13 cellular contexts compared by ENCODE assay signal in genomic region chr2:239109916-239110545, GRCh38.
A peak's percentile ranks its signal among the peaks of the same experiment; 100 is the strongest.
DNase-seq lines count a peak whose midpoint lies in the region; TF ChIP-seq lines count a peak whose summit lies in the region.
"Had no signal": no experiment of that assay in that cellular context is flagged by ENCODE, and none has a peak within 500 bp of the region (broad histone marks: within the 10 kb centered on the region; RNA-seq: fewer than 3 reads in every experiment).

No MANE protein-coding gene starts in this region.

- peak overlapping the region in 9 of 11 experiments; percentile 9 to 100 (median 95); a peak in 17 of 22 replicates for H3K4me2 ChIP-seq in BLaER1 treated with 17β-estradiol and CSF1 and Interleukin-3, amounts not matched to agents 10 nM and 100 nM

- peaks cover 0 to 91% (median 28%) of the 10 kb centered on the region in 11 experiments; a peak in 13 of 22 replicates for H4K20me1 ChIP-seq in BLaER1 treated with 17β-estradiol and CSF1 and Interleukin-3, amounts not matched to agents 10 nM and 100 nM

- H3K9me3 Mint-ChIP-seq in T-helper 2 cell treated with Interferon-gamma antibody and Interleukin-4, amounts not matched to agents 5 μg/mL and 100 μg/mL, for 36 hours: no peaks in the 10 kb centered on the region

- H3K27me3 ChIP-seq in BLaER1 treated with 17β-estradiol and CSF1 and Interleukin-3, amounts not matched to agents 10 nM and 100 nM: no peaks in the 10 kb centered on the region
- H3K27me3 ChIP-seq in endocrine pancreas (ENCODE audit: control insufficient read depth, insufficient read depth, low read length) (no peaks in the 10 kb centered on the region), rectal smooth muscle tissue (ENCODE audit: control insufficient read depth, insufficient read depth, low read length) (no peaks in the 10 kb centered on the region)

- peaks cover 32 to 80% (median 62%) of the 10 kb centered on the region in 11 experiments for H3K36me3 ChIP-seq in BLaER1 treated with 17β-estradiol and CSF1 and Interleukin-3, amounts not matched to agents 10 nM and 100 nM
- H3K36me3 ChIP-seq in endocrine pancreas (ENCODE audit: control insufficient read depth, insufficient read depth, low read length): peaks cover 2% of the 10 kb centered on the region
- peaks cover 17% of the 10 kb centered on the region for H3K36me3 ChIP-seq in rectal smooth muscle tissue (ENCODE audit: control insufficient read depth, insufficient read depth, low read length)
- H3K36me3 ChIP-seq: HAP-1 had no signal

- peaks cover 27 to 87% (median 78%) of the 10 kb centered on the region in 10 experiments for H3K4me1 ChIP-seq in BLaER1 treated with 17β-estradiol and CSF1 and Interleukin-3, amounts not matched to agents 10 nM and 100 nM
- no peaks in the 10 kb centered on the region for H3K4me1 ChIP-seq in endocrine pancreas (ENCODE audit: control insufficient read depth, insufficient read depth, low read length)
- peaks cover 47% of the 10 kb centered on the region for H3K4me1 ChIP-seq in rectal smooth muscle tissue (ENCODE audit: control insufficient read depth, insufficient read depth, low read length)
- H3K4me1 ChIP-seq: HAP-1 had no signal

- DNase-seq in T-helper 2 cell treated with Interferon-gamma antibody and Interleukin-4, amounts not matched to agents 5 μg/mL and 100 μg/mL, for 36 hours (ENCODE audit: low spot score): no peak
- DNase-seq in AG08396 (ENCODE audit: low spot score) (no peak), COR-L47 (lab: John Stamatoyannopoulos, UW) (no peak)
- DNase-seq: MM.1S, NCI-H2107, NCI-H446 treated with DMSO at 0.1 percent for 48 hours, NCI-H82, SIG-M5 had no signal

- H3K9ac ChIP-seq in BLaER1 treated with 17β-estradiol and CSF1 and Interleukin-3, amounts not matched to agents 10 nM and 100 nM: peak overlapping the region in 3 of 11 experiments; percentile 0 to 29 (median 27); a peak in 2 of 22 replicates
- H3K9ac ChIP-seq in endocrine pancreas (ENCODE audit: control insufficient read depth, insufficient read depth, low read length) (peak overlapping the region; percentile 31), rectal smooth muscle tissue (ENCODE audit: low read length) (no peak overlapping the region)

- H3K4me3 ChIP-seq in BLaER1 treated with 17β-estradiol and CSF1 and Interleukin-3, amounts not matched to agents 10 nM and 100 nM: no peak overlapping the region
- H3K4me3 ChIP-seq in endocrine pancreas (ENCODE audit: control insufficient read depth, insufficient read depth, low read length) (peak overlapping the region; percentile 58), rectal smooth muscle tissue (ENCODE audit: low read length) (no peak overlapping the region)
- H3K4me3 ChIP-seq: HAP-1 had no signal

- peaks cover 14% of the 10 kb centered on the region for H3K36me3 Mint-ChIP-seq in T-helper 2 cell treated with Interferon-gamma antibody and Interleukin-4, amounts not matched to agents 5 μg/mL and 100 μg/mL, for 36 hours (ENCODE audit: low read depth)

- H3K4me1 Mint-ChIP-seq in T-helper 2 cell treated with Interferon-gamma antibody and Interleukin-4, amounts not matched to agents 5 μg/mL and 100 μg/mL, for 36 hours (ENCODE audit: low read depth): no peaks in the 10 kb centered on the region

- H3K9me3 ChIP-seq in BLaER1 treated with 17β-estradiol and CSF1 and Interleukin-3, amounts not matched to agents 10 nM and 100 nM (replicated peaks in 1 of 11): no peaks in the 10 kb centered on the region
- no peaks in the 10 kb centered on the region for H3K9me3 ChIP-seq in endocrine pancreas (ENCODE audit: control insufficient read depth, low read length)
- H3K9me3 ChIP-seq: HAP-1 had no signal

- no peak overlapping the region for H3K4me3 Mint-ChIP-seq in T-helper 2 cell treated with Interferon-gamma antibody and Interleukin-4, amounts not matched to agents 5 μg/mL and 100 μg/mL, for 36 hours

- no peak for TF ChIP-seq CTCF in 22Rv1 (IDR thresholded peaks at IDR 0.05)

- no peaks in the 10 kb centered on the region for H3K27me3 Mint-ChIP-seq in T-helper 2 cell treated with Interferon-gamma antibody and Interleukin-4, amounts not matched to agents 5 μg/mL and 100 μg/mL, for 36 hours (ENCODE audit: low read depth)

- no peak overlapping the region for H3K27ac Mint-ChIP-seq in T-helper 2 cell treated with Interferon-gamma antibody and Interleukin-4, amounts not matched to agents 5 μg/mL and 100 μg/mL, for 36 hours

- peak overlapping the region; percentile 38 for H3K27ac ChIP-seq in 22Rv1
- 0 out of 22 replicates have a peak overlapping the region, but pooled peaks of 1 of the 11 experiments have one; percentile 26 for H3K27ac ChIP-seq in BLaER1 treated with 17β-estradiol and CSF1 and Interleukin-3, amounts not matched to agents 10 nM and 100 nM
- peak overlapping the region; percentile 83 for H3K27ac ChIP-seq in rectal smooth muscle tissue (ENCODE audit: low read depth, low read length)
